In genomic region chr1:215201301-215201700, GRCh38 we compare ENCODE assay signal across 27 cellular contexts.
DNase-seq lines count a peak whose midpoint lies in the region; ATAC-seq and TF ChIP-seq lines count a peak whose summit lies in the region.
"Had no signal": no experiment of that assay in that cellular context is flagged by ENCODE, and none has a peak within 500 bp of the region (broad histone marks: within the 10 kb centered on the region; RNA-seq: fewer than 3 reads in every experiment).

No MANE protein-coding gene starts in this region.

- TF ChIP-seq CTCF in KMS-11 (conservative IDR thresholded peaks at IDR 0.05; ENCODE audit: low read depth, low read length), result no peak

- H2AFZ ChIP-seq in KMS-11 (ENCODE audit: low read depth), result peak overlapping the region; percentile 3; the same call in 1 of the 2 replicates
- H2AFZ ChIP-seq: PC-9 had no signal

- no peaks in the 10 kb centered on the region for H3K36me3 ChIP-seq in KMS-11 (ENCODE audit: insufficient read depth)
- H3K36me3 ChIP-seq: HAP-1, SJSA1 had no signal

- no peak overlapping the region for H3K27ac Mint-ChIP-seq in activated T-helper 2 cell treated with anti-CD3 and anti-CD28 coated beads, Interferon-gamma antibody, Interleukin-2, Interleukin-4, amounts not matched to agents 10 μg/mL and 5 μg/mL and 100 μg/mL, durations not matched to agents 14 hours and 24 hours and 36 hours
- H3K27ac Mint-ChIP-seq: IgD-negative memory B cell had no signal

- DNase-seq in DMS 273 (lab: John Stamatoyannopoulos, UW; ENCODE audit: unreplicated experiment) (peak; percentile 22), DMS 273 treated with DMSO at 0.1 percent for 48 hours (lab: John Stamatoyannopoulos, UW) (no peak), SW480 (ENCODE audit: low spot score) (peak; percentile 8), left kidney (ENCODE audit: low read depth, low spot score) (peak; percentile 40), glomerular visceral epithelial cell (ENCODE audit: extremely low spot score) (no peak)
- DNase-seq in activated T-helper 2 cell treated with anti-CD3 and anti-CD28 coated beads, Interferon-gamma antibody, Interleukin-2, Interleukin-4, amounts not matched to agents 10 μg/mL and 5 μg/mL and 100 μg/mL, durations not matched to agents 14 hours and 24 hours and 36 hours (ENCODE audit: low spot score), result no peak
- DNase-seq: ACHN, DMS53, GOT3, Karpas-422, NCI-H1048, NCI-H1417, NCI-H187, NCI-H2081 treated with DMSO at 0.1 percent for 48 hours, NCI-H524, NCI-H82, PC-9, Right ventricle myocardium superior, RPMI8226, T-helper 1 cell had no signal

- H3K27me3 Mint-ChIP-seq in activated T-helper 2 cell treated with anti-CD3 and anti-CD28 coated beads, Interferon-gamma antibody, Interleukin-2, Interleukin-4, amounts not matched to agents 10 μg/mL and 5 μg/mL and 100 μg/mL, durations not matched to agents 14 hours and 24 hours and 36 hours (ENCODE audit: low read depth), result no peaks in the 10 kb centered on the region
- H3K27me3 Mint-ChIP-seq: IgD-negative memory B cell had no signal

- H3K4me2 ChIP-seq in KMS-11, result no peak overlapping the region
- H3K4me2 ChIP-seq: PC-9 had no signal

- intact Hi-C loops in activated T-helper 2 cell treated with anti-CD3 and anti-CD28 coated beads, Interferon-gamma antibody, Interleukin-2, Interleukin-4, amounts not matched to agents 10 μg/mL and 5 μg/mL and 100 μg/mL, durations not matched to agents 14 hours and 24 hours and 36 hours (cut with micrococcal nuclease), result no loop called here

- H3K27ac ChIP-seq in KMS-11, result no peak overlapping the region
- H3K27ac ChIP-seq: 22Rv1, HL-60, PC-9, SJSA1 had no signal

- H3K4me1 Mint-ChIP-seq in activated T-helper 2 cell treated with anti-CD3 and anti-CD28 coated beads, Interferon-gamma antibody, Interleukin-2, Interleukin-4, amounts not matched to agents 10 μg/mL and 5 μg/mL and 100 μg/mL, durations not matched to agents 14 hours and 24 hours and 36 hours (ENCODE audit: low read depth), result no peaks in the 10 kb centered on the region
- H3K4me1 Mint-ChIP-seq: IgD-negative memory B cell had no signal

- no peaks in the 10 kb centered on the region for H3K27me3 ChIP-seq in KMS-11 (ENCODE audit: insufficient read depth, low read depth)
- H3K27me3 ChIP-seq: SJSA1 had no signal

- H3K4me3 ChIP-seq in KMS-11 (IDR thresholded peaks at IDR 0.05; ENCODE audit: insufficient read depth, low read depth, low read length), result no peak overlapping the region
- H3K4me3 ChIP-seq: HAP-1, PC-9, SJSA1 had no signal

- no peaks in the 10 kb centered on the region for H3K4me1 ChIP-seq in KMS-11 (ENCODE audit: low read depth, poor library complexity, severe bottlenecking)
- H3K4me1 ChIP-seq: SJSA1 had no signal

- ATAC-seq in GM21360 (IDR thresholded peaks at IDR 0.05; ENCODE audit: unreplicated experiment), result no peak

- no peak overlapping the region for H3K4me3 Mint-ChIP-seq in activated T-helper 2 cell treated with anti-CD3 and anti-CD28 coated beads, Interferon-gamma antibody, Interleukin-2, Interleukin-4, amounts not matched to agents 10 μg/mL and 5 μg/mL and 100 μg/mL, durations not matched to agents 14 hours and 24 hours and 36 hours (ENCODE audit: low read depth)
- H3K4me3 Mint-ChIP-seq: IgD-negative memory B cell had no signal

- no peaks in the 10 kb centered on the region for H4K20me1 ChIP-seq in KMS-11 (ENCODE audit: insufficient read depth)

- H3K36me3 Mint-ChIP-seq in activated T-helper 2 cell treated with anti-CD3 and anti-CD28 coated beads, Interferon-gamma antibody, Interleukin-2, Interleukin-4, amounts not matched to agents 10 μg/mL and 5 μg/mL and 100 μg/mL, durations not matched to agents 14 hours and 24 hours and 36 hours (ENCODE audit: low read depth), result no peaks in the 10 kb centered on the region
- H3K36me3 Mint-ChIP-seq: IgD-negative memory B cell had no signal

- H3K9ac ChIP-seq in KMS-11, result no peak overlapping the region

- no peaks in the 10 kb centered on the region for H3K79me2 ChIP-seq in KMS-11 (ENCODE audit: insufficient read depth, low read depth)

- H3K9me3 Mint-ChIP-seq in activated T-helper 2 cell treated with anti-CD3 and anti-CD28 coated beads, Interferon-gamma antibody, Interleukin-2, Interleukin-4, amounts not matched to agents 10 μg/mL and 5 μg/mL and 100 μg/mL, durations not matched to agents 14 hours and 24 hours and 36 hours, result no peaks in the 10 kb centered on the region

Comparison
In these comparisons a context has a peak if more than half of its experiments do, and no peak if none do; other contexts are left out.
1. DNase-seq: peak in DMS 273 (single experiment), SW480 (single experiment) and left kidney (single experiment); none in DMS 273 treated with DMSO at 0.1 percent for 48 hours (single experiment), glomerular visceral epithelial cell (single experiment) and activated T-helper 2 cell treated with anti-CD3 and anti-CD28 coated beads, Interferon-gamma antibody, Interleukin-2, Interleukin-4, amounts not matched to agents 10 μg/mL and 5 μg/mL and 100 μg/mL, durations not matched to agents 14 hours and 24 hours and 36 hours (single experiment).